ENCODE assay signal across 1 cellular context in the genomic region with DNA sequence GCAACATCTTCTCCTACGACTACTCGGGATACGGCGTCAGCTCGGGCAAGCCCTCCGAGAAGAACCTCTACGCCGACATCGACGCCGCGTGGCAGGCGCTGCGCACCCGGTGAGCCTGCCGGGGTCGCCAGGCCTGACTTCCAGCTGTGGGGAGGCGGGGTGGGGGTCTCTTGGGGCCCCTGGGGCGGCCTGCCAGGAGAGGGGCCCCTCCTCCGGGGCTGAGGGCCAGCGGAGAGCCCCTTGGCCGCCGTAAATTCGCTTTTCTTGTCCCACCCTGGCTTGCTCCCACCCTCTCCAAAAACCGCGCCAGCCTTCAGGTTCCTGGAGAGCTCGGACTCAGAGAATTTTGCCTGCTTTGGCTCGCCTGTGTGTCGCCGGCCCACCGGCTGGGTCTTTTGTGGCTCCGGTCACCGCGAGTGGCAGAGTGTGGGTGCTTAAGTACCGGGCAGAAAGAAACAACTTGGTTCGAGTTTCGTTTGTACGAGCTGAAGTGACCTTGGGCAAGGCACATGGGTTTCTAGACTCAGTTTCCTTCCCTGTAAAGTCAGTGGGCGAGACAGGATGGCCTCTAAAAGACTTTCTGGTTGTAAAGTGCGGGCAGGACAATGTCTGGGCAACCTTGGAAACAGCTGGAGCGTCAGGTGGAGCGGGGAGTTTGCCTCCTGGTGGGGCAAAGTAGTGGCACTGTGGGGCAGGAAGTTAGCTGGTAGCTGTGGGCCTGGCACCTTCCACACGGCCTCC.
TF ChIP-seq lines count a peak whose summit lies in the region.

No MANE protein-coding gene starts in this region.

TF ChIP-seq in SK-N-SH treated with all-trans-retinoic acid at 6 μM for 48 hours, 23 proteins besides CTCF, POLR2A, EP300 and RAD21 (continued from another document):
- TF ChIP-seq CREB5 (CRISPR knock-in tag; IDR thresholded peaks at IDR 0.05; ENCODE audit: low read depth) (no peak), SNAI2 (CRISPR knock-in tag; IDR thresholded peaks at IDR 0.05) (no peak), ESRRG (CRISPR knock-in tag; IDR thresholded peaks at IDR 0.05) (no peak), PATZ1 (CRISPR knock-in tag; IDR thresholded peaks at IDR 0.05; ENCODE audit: borderline replicate concordance) (no peak), ZNF70 (CRISPR knock-in tag; IDR thresholded peaks at IDR 0.05) (no peak), ZFP3 (CRISPR knock-in tag; IDR thresholded peaks at IDR 0.05) (no peak), GLIS3 (CRISPR knock-in tag; IDR thresholded peaks at IDR 0.05) (no peak), ZFP30 (CRISPR knock-in tag; IDR thresholded peaks at IDR 0.05) (no peak)
